ENCODE assay signal across 9 cellular contexts in genomic region chr7:98870071-98870651, GRCh38. TPM values are rescaled to one million over a fixed set of nuclear protein-coding genes. Genes with fewer than 3 reads are reported as not detected.
DNase-seq lines count a peak whose midpoint lies in the region; ATAC-seq, FAIRE-seq and TF ChIP-seq lines count a peak whose summit lies in the region.
"Had no signal": no experiment of that assay in that cellular context is flagged by ENCODE, and none has a peak within 500 bp of the region (broad histone marks: within the 10 kb centered on the region; RNA-seq: fewer than 3 reads in every experiment).

No MANE protein-coding gene starts in this region.

- 0 to 2% (median 1%) methylated on average over 36 to 41 of the region's 44 CpGs for WGBS in stomach, 5 donors

- no peaks in the 10 kb centered on the region for H3K36me3 Mint-ChIP-seq in neural crest cell (ENCODE audit: low read depth)

- ATAC-seq in HG02763 (IDR thresholded peaks at IDR 0.05; ENCODE audit: unreplicated experiment): peak; percentile 70

- no peaks in the 10 kb centered on the region for H3K4me1 Mint-ChIP-seq in neural crest cell

- H3K36me3 ChIP-seq in stomach: no peaks in the 10 kb centered on the region

- no peaks in the 10 kb centered on the region for H3K9me3 ChIP-seq in stomach

- no peak for FAIRE-seq in GM12892 (lab: Jason Lieb, UNC)
- FAIRE-seq: islet of Langerhans had no signal

- no peak overlapping the region for H3K27ac ChIP-seq in stomach

- H3K27me3 ChIP-seq in stomach: peaks cover 14 to 71% (median 30%) of the 10 kb centered on the region in 3 donors

- intact Hi-C loops in stomach (cut with DNase I; ENCODE audit: low total_unique reads): no loop called here

- peak overlapping the region; percentile 78 for H3K4me3 Mint-ChIP-seq in neural crest cell

- peaks cover 63% of the 10 kb centered on the region for H3K27me3 Mint-ChIP-seq in neural crest cell (ENCODE audit: low read depth)

- no peak for TF ChIP-seq POLR2A in GM12892 (IDR thresholded peaks at IDR 0.05; ENCODE audit: low read depth, low read length)
- no peak for TF ChIP-seq POLR2A in stomach (IDR thresholded peaks at IDR 0.05)

- H3K27ac Mint-ChIP-seq in neural crest cell (ENCODE audit: unreplicated experiment): no peak overlapping the region

- TF ChIP-seq EP300 in stomach (IDR thresholded peaks at IDR 0.05): no peak

- TF ChIP-seq CTCF in epithelial cell of proximal tubule (conservative IDR thresholded peaks at IDR 0.05; ENCODE audit: low read depth, low read length): no peak
- no peak for TF ChIP-seq CTCF in neural crest cell (conservative IDR thresholded peaks at IDR 0.05)
- no peak for TF ChIP-seq CTCF in stomach (IDR thresholded peaks at IDR 0.05)

- H3K4me3 ChIP-seq in epithelial cell of proximal tubule (ENCODE audit: low read depth, low read length) (peak overlapping the region; percentile 21), stomach (peak overlapping the region; percentile 36 to 57 (median 48))

- H3K9me3 Mint-ChIP-seq in neural crest cell: no peaks in the 10 kb centered on the region

- DNase-seq in GM12892 (ENCODE audit: insufficient read length) (peak; percentile 51), NCI-H345 (lab: John Stamatoyannopoulos, UW) (peak; percentile 87), activated T-cell treated with anti-CD3 and anti-CD28 coated beads for 24 hours (ENCODE audit: low read depth) (peak; percentile 64), epithelial cell of proximal tubule (ENCODE audit: low read depth) (no peak), neural crest cell (ENCODE audit: low read depth, low spot score) (no peak), stomach (no peak), NCI-H2196 treated with DMSO at 0.1 percent for 48 hours (lab: John Stamatoyannopoulos, UW; ENCODE audit: unreplicated experiment) (no peak)

- peaks cover 13 to 31% (median 21%) of the 10 kb centered on the region in 4 donors for H3K4me1 ChIP-seq in stomach

RNA-seq across cellular contexts. Expression of gene TMEM130, which starts 0.3 kb away (rescaled TPM):
- polyA plus RNA-seq in GM12892 (2012; ENCODE audit: missing spikeins): not detected
- total RNA-seq in epithelial cell of proximal tubule (0.65 and 2.4 TPM in 2 replicates), neural crest cell (0.61 and 0.82 TPM in 2 replicates), stomach (1 to 10 TPM in 2 of 5 donors, under 1 TPM in 1, not detected in 2; 0.29 to 4.1 (median 1.8) TPM)
- polyA plus RNA-seq in stomach: under 1 TPM in 2 of 3 donors, not detected in 1; 0.37 to 0.63 TPM

RNA-seq across cellular contexts. Expression of gene TRRAP, which starts 8.2 kb away (rescaled TPM):
- 14.8 TPM for polyA plus RNA-seq in GM12892 (2012; ENCODE audit: missing spikeins)
- total RNA-seq in epithelial cell of proximal tubule: 18.2 and 18.3 TPM in 2 replicates
- 66.9 and 74.2 TPM in 2 replicates for total RNA-seq in neural crest cell
- 10 to 100 TPM in 4 of 5 donors, 1 to 10 TPM in 1; 9.9 to 38.0 (median 23.5) TPM for total RNA-seq in stomach
- polyA plus RNA-seq in stomach: 1 to 10 TPM; 4.3 to 6.0 (median 4.7) TPM

Comparison
In these comparisons a context has a peak if more than half of its experiments do, and no peak if none do; other contexts are left out.
1. DNase-seq: peak in GM12892 (single experiment), NCI-H345 (single experiment) and activated T-cell treated with anti-CD3 and anti-CD28 coated beads for 24 hours (single experiment); none in epithelial cell of proximal tubule (single experiment), neural crest cell (single experiment), stomach (single experiment) and NCI-H2196 treated with DMSO at 0.1 percent for 48 hours (single experiment).